In genomic region chr10:68208424-68209042, GRCh38 we compare ENCODE assay signal across 8 cellular contexts. TPM values are rescaled to one million over a fixed set of nuclear protein-coding genes. Genes with fewer than 3 reads are reported as not detected.
A peak's percentile ranks its signal among the peaks of the same experiment; 100 is the strongest.
DNase-seq lines count a peak whose midpoint lies in the region; ATAC-seq and TF ChIP-seq lines count a peak whose summit lies in the region.

No MANE protein-coding gene starts in this region.

- peak; percentile 69 for TF ChIP-seq CTCF in cardiac muscle cell (IDR thresholded peaks at IDR 0.05; ENCODE audit: low read depth, low read length)
- peak in 1 of 2 donors; percentile 36 for TF ChIP-seq CTCF in right atrium auricular region (IDR thresholded peaks at IDR 0.05)
- TF ChIP-seq CTCF in OCI-LY7 (conservative IDR thresholded peaks at IDR 0.05; ENCODE audit: low read length), result peak; percentile 79
- TF ChIP-seq CTCF in choroid plexus epithelial cell (conservative IDR thresholded peaks at IDR 0.05; ENCODE audit: low read depth, low read length), result peak; percentile 76
- peak; percentile 43 for TF ChIP-seq CTCF in nephron progenitor cell (IDR thresholded peaks at IDR 0.05)

- no peaks in the 10 kb centered on the region for H3K36me3 Mint-ChIP-seq in nephron progenitor cell (ENCODE audit: low read depth)

- no TSS peak for BruUV-seq in OCI-LY7 (replicated peaks; lab: Mats Ljungman, UMichigan)

- peaks cover 3% of the 10 kb centered on the region for H3K27me3 Mint-ChIP-seq in nephron progenitor cell (ENCODE audit: low read depth, poor library complexity)

- H3K9me3 Mint-ChIP-seq in nephron progenitor cell, result no peaks in the 10 kb centered on the region

- peaks cover 22% of the 10 kb centered on the region for H3K4me1 Mint-ChIP-seq in nephron progenitor cell

- H3K9me3 ChIP-seq in cardiac muscle cell (ENCODE audit: low read depth), result no peaks in the 10 kb centered on the region
- no peaks in the 10 kb centered on the region for H3K9me3 ChIP-seq in right atrium auricular region
- H3K9me3 ChIP-seq in OCI-LY7 (ENCODE audit: low read length), result no peaks in the 10 kb centered on the region

- H3K9me2 ChIP-seq in OCI-LY7 (ENCODE audit: insufficient read depth, low read length), result no peaks in the 10 kb centered on the region

- no peaks in the 10 kb centered on the region for H3K79me2 ChIP-seq in OCI-LY7 (ENCODE audit: insufficient read depth, low read depth, low read length)

- H3K4me2 ChIP-seq in OCI-LY7 (ENCODE audit: low read length), result no peak overlapping the region

- CTCF ChIA-PET in OCI-LY7 (lab: Charles Lee; ENCODE audit: unreplicated experiment), result interaction anchor here (1.5 kb wide), 1 partner anchor 420 kb away, joined by 4 read pairs; no protein-coding TSS in a partner anchor

- no peaks in the 10 kb centered on the region for H4K20me1 ChIP-seq in OCI-LY7 (ENCODE audit: insufficient read depth, low read length)

- H3K4me3 ChIP-seq in cardiac muscle cell (no peak overlapping the region), right atrium auricular region (no peak overlapping the region), OCI-LY7 (ENCODE audit: low read depth, low read length, poor library complexity, severe bottlenecking) (no peak overlapping the region), choroid plexus epithelial cell (ENCODE audit: low read depth, low read length) (no peak overlapping the region)

- H3K4me1 ChIP-seq in cardiac muscle cell (ENCODE audit: low read depth) (no peaks in the 10 kb centered on the region), right atrium auricular region (no peaks in the 10 kb centered on the region), OCI-LY7 (ENCODE audit: insufficient read depth, low read length, poor library complexity, severe bottlenecking) (peaks cover 18% of the 10 kb centered on the region)

- DNase-seq in cardiac muscle cell (ENCODE audit: low read depth in 1 of 2, low spot score in 1 of 2), result peak; percentile 80 to 84
- DNase-seq in right atrium auricular region (ENCODE audit: low spot score), result no peak
- DNase-seq in HS-27A (ENCODE audit: low read depth), result peak; percentile 9
- DNase-seq in OCI-LY7 (ENCODE audit: low spot score), result peak; percentile 70
- DNase-seq in choroid plexus epithelial cell (ENCODE audit: low read depth), result peak; percentile 85
- peak; percentile 55 for DNase-seq in nephron progenitor cell
- no peak for DNase-seq in stimulated activated naive CD4-positive, alpha-beta T cell (lab: John Stamatoyannopoulos, UW)

- H3K4me3 Mint-ChIP-seq in nephron progenitor cell, result no peak overlapping the region

- ATAC-seq in HG03039 (IDR thresholded peaks at IDR 0.05; ENCODE audit: unreplicated experiment), result no peak

- H3K27me3 ChIP-seq in cardiac muscle cell (no peaks in the 10 kb centered on the region), right atrium auricular region (no peaks in the 10 kb centered on the region)

- H2AFZ ChIP-seq in OCI-LY7 (ENCODE audit: low read length), result peak overlapping the region; percentile 46; the same call in 1 of the 2 replicates

- intact Hi-C loops in OCI-LY7 (cut with micrococcal nuclease; ENCODE audit: unreplicated experiment), result loop anchor here (1.0 to 2.0 kb wide), 4 partner anchors 94 to 688 kb away; no protein-coding TSS in a partner anchor

- no peak overlapping the region for H3K27ac ChIP-seq in cardiac muscle cell
- no peak overlapping the region for H3K27ac ChIP-seq in right atrium auricular region
- H3K27ac ChIP-seq in OCI-LY7 (ENCODE audit: low read depth, low read length, poor library complexity, severe bottlenecking), result no peak overlapping the region

- POLR2A ChIA-PET in OCI-LY7 (lab: Charles Lee), result interaction anchor here (1.2 kb wide), 1 partner anchor 32 kb away, joined by 7 read pairs; no protein-coding TSS in a partner anchor

- no peak overlapping the region for H3K27ac Mint-ChIP-seq in nephron progenitor cell

- no peaks in the 10 kb centered on the region for H3K36me3 ChIP-seq in cardiac muscle cell
- H3K36me3 ChIP-seq in right atrium auricular region, result peaks cover 77% of the 10 kb centered on the region
- no peaks in the 10 kb centered on the region for H3K36me3 ChIP-seq in OCI-LY7 (ENCODE audit: insufficient read depth, low read length)

RNA-seq across cellular contexts. Expression of gene ATOH7, which starts 23.4 kb away (rescaled TPM):
- 0.11 TPM in 1 of 2 replicates, not detected in the other for total RNA-seq in cardiac muscle cell
- 0.29 and 0.50 TPM in 2 replicates for polyA plus RNA-seq in cardiac muscle cell
- not detected for total RNA-seq in right atrium auricular region
- total RNA-seq in OCI-LY7 (2014; rRNA removed; shearing (Covaris generic)), result 0.57 and 2.4 TPM in 2 replicates
- 0.21 TPM in 1 of 2 replicates, not detected in the other for total RNA-seq in OCI-LY7 (2022)

Comparison
In these comparisons a context has a peak if more than half of its experiments do, and no peak if none do; other contexts are left out.
1. DNase-seq: peak in cardiac muscle cell (2 of 2), HS-27A (single experiment), OCI-LY7 (single experiment), choroid plexus epithelial cell (single experiment) and nephron progenitor cell (single experiment); none in right atrium auricular region (single experiment) and stimulated activated naive CD4-positive, alpha-beta T cell (0 of 6).